Comparison of ENCODE assay signal across 29 cellular contexts in genomic region chrX:48473718-48473990, GRCh38. TPM values are rescaled to one million over a fixed set of nuclear protein-coding genes. Genes with fewer than 3 reads are reported as not detected.
DNase-seq lines count a peak whose midpoint lies in the region; ATAC-seq, FAIRE-seq and TF ChIP-seq lines count a peak whose summit lies in the region.
"Had no signal": no experiment of that assay in that cellular context is flagged by ENCODE, and none has a peak within 500 bp of the region (broad histone marks: within the 10 kb centered on the region; RNA-seq: fewer than 3 reads in every experiment).

No MANE protein-coding gene starts in this region.

- H3K4me3 ChIP-seq in BLaER1 treated with 17β-estradiol and CSF1 and Interleukin-3, amounts not matched to agents 10 nM and 100 nM, result no peak overlapping the region
- H3K4me3 ChIP-seq in NT2/D1 (ENCODE audit: insufficient read length, low read depth), result no peak overlapping the region
- H3K4me3 ChIP-seq in endodermal cell (ENCODE audit: low read length), result no peak overlapping the region
- H3K4me3 ChIP-seq in neural progenitor cell, result no peak overlapping the region
- H3K4me3 ChIP-seq in pancreas, result no peak overlapping the region
- H3K4me3 ChIP-seq: coronary artery, GM12878, SJCRH30, uterus had no signal

- peaks cover 13 to 69% (median 40%) of the 10 kb centered on the region in 11 experiments; a peak in 18 of 22 replicates for H3K27me3 ChIP-seq in BLaER1 treated with 17β-estradiol and CSF1 and Interleukin-3, amounts not matched to agents 10 nM and 100 nM
- H3K27me3 ChIP-seq in NT2/D1 (ENCODE audit: insufficient read depth, insufficient read length) (no peaks in the 10 kb centered on the region), endodermal cell (ENCODE audit: control insufficient read depth, insufficient read depth, low read length, poor library complexity, severe bottlenecking) (no peaks in the 10 kb centered on the region), neural progenitor cell (no peaks in the 10 kb centered on the region), pancreas (no peaks in the 10 kb centered on the region)
- H3K27me3 ChIP-seq: SJCRH30, uterus had no signal

- H3K4me3 Mint-ChIP-seq in endodermal cell (no peak overlapping the region), neural progenitor cell (peak overlapping the region; percentile 71)
- H3K4me3 Mint-ChIP-seq: activated T-cell treated with anti-CD3 and anti-CD28 coated beads, Interleukin-2, amount 50 U/mL, for 24 hours; CD8-positive, alpha-beta T cell; effector memory CD8-positive, alpha-beta T cell had no signal

- H4K20me1 ChIP-seq in BLaER1 treated with 17β-estradiol and CSF1 and Interleukin-3, amounts not matched to agents 10 nM and 100 nM, result peaks cover 0 to 17% (median 12%) of the 10 kb centered on the region in 11 experiments; a peak in 13 of 22 replicates
- H4K20me1 ChIP-seq in neural progenitor cell (ENCODE audit: low read depth), result no peaks in the 10 kb centered on the region

- ATAC-seq in pancreas (no peak), HG02970 (IDR thresholded peaks at IDR 0.05; ENCODE audit: low FRiP score, unreplicated experiment) (no peak)
- ATAC-seq: CD8-positive, alpha-beta T cell; effector memory CD8-positive, alpha-beta T cell; GM12878; naive thymus-derived CD4-positive, alpha-beta T cell had no signal

- H3K9me3 ChIP-seq in BLaER1 treated with 17β-estradiol and CSF1 and Interleukin-3, amounts not matched to agents 10 nM and 100 nM (replicated peaks in 1 of 11), result no peaks in the 10 kb centered on the region; a peak in 1 of 22 replicates
- H3K9me3 ChIP-seq in NT2/D1 (ENCODE audit: insufficient read depth, low read length) (no peaks in the 10 kb centered on the region), endodermal cell (ENCODE audit: control insufficient read depth, low read length) (no peaks in the 10 kb centered on the region), neural progenitor cell (ENCODE audit: low read depth) (no peaks in the 10 kb centered on the region), pancreas (no peaks in the 10 kb centered on the region)
- H3K9me3 ChIP-seq: SJCRH30, uterus had no signal

- H3K27ac ChIP-seq in BLaER1 treated with 17β-estradiol and CSF1 and Interleukin-3, amounts not matched to agents 10 nM and 100 nM, result peak overlapping the region in 8 of 11 experiments; percentile 16 to 84 (median 61); a peak in 15 of 22 replicates
- no peak overlapping the region for H3K27ac ChIP-seq in endodermal cell (ENCODE audit: low read depth, low read length)
- no peak overlapping the region for H3K27ac ChIP-seq in neural progenitor cell
- no peak overlapping the region for H3K27ac ChIP-seq in pancreas
- H3K27ac ChIP-seq: coronary artery, parathyroid adenoma, SJCRH30, uterus had no signal

- 50 to 60% methylated on average over 2 to 8 of the region's 8 CpGs for WGBS in endodermal cell (ENCODE audit: insufficient coverage in 1 of 2, insufficient read length in 1 of 2), 2 experiments
- WGBS in pancreas, 2 donors, result 55 to 70% methylated on average over 8 of the region's 8 CpGs

- peaks cover 15% of the 10 kb centered on the region for H3F3A ChIP-seq in neural progenitor cell (ENCODE audit: low read depth)

- peaks cover 28% of the 10 kb centered on the region for H3K4me1 Mint-ChIP-seq in endodermal cell
- H3K4me1 Mint-ChIP-seq in neural progenitor cell, result peaks cover 36% of the 10 kb centered on the region

- peaks cover 0 to 11% (median 6%) of the 10 kb centered on the region in 11 experiments; a peak in 10 of 22 replicates for H3K36me3 ChIP-seq in BLaER1 treated with 17β-estradiol and CSF1 and Interleukin-3, amounts not matched to agents 10 nM and 100 nM
- H3K36me3 ChIP-seq in NT2/D1 (ENCODE audit: insufficient read depth, insufficient read length, low read length) (peaks cover 12% of the 10 kb centered on the region), endodermal cell (ENCODE audit: control insufficient read depth, insufficient read depth, low read length) (no peaks in the 10 kb centered on the region), neural progenitor cell (no peaks in the 10 kb centered on the region), pancreas (no peaks in the 10 kb centered on the region)
- H3K36me3 ChIP-seq: SJCRH30, uterus had no signal

- FAIRE-seq in pancreas (lab: Jason Lieb, UNC), result no peak
- FAIRE-seq: GM12878, keratinocyte, small intestine had no signal

- peak overlapping the region in 9 of 11 experiments; percentile 25 to 55 (median 41); a peak in 12 of 22 replicates for H3K9ac ChIP-seq in BLaER1 treated with 17β-estradiol and CSF1 and Interleukin-3, amounts not matched to agents 10 nM and 100 nM
- H3K9ac ChIP-seq in NT2/D1 (ENCODE audit: insufficient read length, low read depth) (peak overlapping the region; percentile 63), endodermal cell (ENCODE audit: extremely low read depth, low read length, poor library complexity, severe bottlenecking) (peak overlapping the region; percentile 26), neural progenitor cell (no peak overlapping the region)
- H3K9ac ChIP-seq: parathyroid adenoma had no signal

- no peaks in the 10 kb centered on the region for H3K27me3 Mint-ChIP-seq in endodermal cell (ENCODE audit: insufficient read depth)
- H3K27me3 Mint-ChIP-seq in neural progenitor cell (ENCODE audit: insufficient read depth, low read depth), result peaks cover 7% of the 10 kb centered on the region
- H3K27me3 Mint-ChIP-seq: activated naive CD8-positive, alpha-beta T cell treated with anti-CD3 and anti-CD28 coated beads for 36 hours; effector memory CD8-positive, alpha-beta T cell; naive thymus-derived CD4-positive, alpha-beta T cell had no signal

- H3K9me3 Mint-ChIP-seq in endodermal cell, result peaks cover 84% of the 10 kb centered on the region
- H3K9me3 Mint-ChIP-seq in neural progenitor cell, result peaks cover 20% of the 10 kb centered on the region
- H3K9me3 Mint-ChIP-seq: activated naive CD8-positive, alpha-beta T cell treated with anti-CD3 and anti-CD28 coated beads for 36 hours; activated T-cell treated with anti-CD3 and anti-CD28 coated beads, Interleukin-2, amount 50 U/mL, for 24 hours; CD8-positive, alpha-beta T cell; effector memory CD8-positive, alpha-beta T cell; naive thymus-derived CD4-positive, alpha-beta T cell had no signal

- no peak for DNase-seq in NT2/D1 (ENCODE audit: low read depth, low spot score)
- peak; percentile 56 for DNase-seq in endodermal cell
- no peak for DNase-seq in neural progenitor cell (ENCODE audit: low spot score)
- DNase-seq in activated CD4-positive, alpha-beta T cell treated with anti-CD3 and anti-CD28 coated beads for 48 hours, result no peak
- no peak for DNase-seq in pancreas
- DNase-seq in dedifferentiated amniotic fluid mesenchymal stem cell (ENCODE audit: extremely low spot score), result no peak
- DNase-seq: activated CD4-positive, CD25-positive, alpha-beta regulatory T cell; activated gamma-delta T cell; activated naive CD8-positive, alpha-beta T cell treated with anti-CD3 and anti-CD28 coated beads for 36 hours; activated T-cell treated with anti-CD3 and anti-CD28 coated beads, Interleukin-2, amount 50 U/mL, for 24 hours; anterior cingulate cortex; CD8-positive, alpha-beta T cell; effector memory CD8-positive, alpha-beta T cell; naive thymus-derived CD4-positive, alpha-beta T cell; NCI-H1436 treated with DMSO at 0.1 percent for 48 hours; NCI-H774; retina; SJCRH30; small intestine; stimulated activated naive CD4-positive, alpha-beta T cell treated with Interleukin-2 at 50 U/mL for 16 hours; T-helper 1 cell; uterus had no signal

- H3K4me2 ChIP-seq in BLaER1 treated with 17β-estradiol and CSF1 and Interleukin-3, amounts not matched to agents 10 nM and 100 nM, result peak overlapping the region; percentile 3 to 69 (median 30); a peak in 15 of 22 replicates
- H3K4me2 ChIP-seq in neural progenitor cell, result no peak overlapping the region

- intact Hi-C loops in pancreas (cut with DNase I), result no loop called here

- peaks cover 10% of the 10 kb centered on the region for H3K36me3 Mint-ChIP-seq in endodermal cell (ENCODE audit: low read depth)
- peaks cover 3% of the 10 kb centered on the region for H3K36me3 Mint-ChIP-seq in neural progenitor cell

- H3K4me1 ChIP-seq in BLaER1 treated with 17β-estradiol and CSF1 and Interleukin-3, amounts not matched to agents 10 nM and 100 nM, result peaks cover 28 to 43% (median 36%) of the 10 kb centered on the region in 10 experiments
- H3K4me1 ChIP-seq in NT2/D1 (ENCODE audit: insufficient read depth, insufficient read length), result peaks cover 15% of the 10 kb centered on the region
- peaks cover 8% of the 10 kb centered on the region for H3K4me1 ChIP-seq in endodermal cell (ENCODE audit: control insufficient read depth, insufficient read depth, low read length)
- H3K4me1 ChIP-seq in neural progenitor cell, result peaks cover 15% of the 10 kb centered on the region
- no peaks in the 10 kb centered on the region for H3K4me1 ChIP-seq in pancreas
- H3K4me1 ChIP-seq: parathyroid adenoma, SJCRH30, uterus had no signal

- H3K27ac Mint-ChIP-seq in endodermal cell (peak overlapping the region; percentile 61), neural progenitor cell (no peak overlapping the region)
- H3K27ac Mint-ChIP-seq: activated naive CD8-positive, alpha-beta T cell treated with anti-CD3 and anti-CD28 coated beads for 36 hours; activated T-cell treated with anti-CD3 and anti-CD28 coated beads, Interleukin-2, amount 50 U/mL, for 24 hours; CD8-positive, alpha-beta T cell; effector memory CD8-positive, alpha-beta T cell had no signal

- no peak for TF ChIP-seq CTCF in endodermal cell (conservative IDR thresholded peaks at IDR 0.05)
- no peak for TF ChIP-seq CTCF in neural progenitor cell (IDR thresholded peaks at IDR 0.05)
- TF ChIP-seq CTCF in pancreas (IDR thresholded peaks at IDR 0.05), result no peak

- H3K79me2 ChIP-seq in neural progenitor cell (ENCODE audit: low read depth), result peaks cover 22% of the 10 kb centered on the region
- H3K79me2 ChIP-seq: parathyroid adenoma had no signal

- no peak overlapping the region for H2AFZ ChIP-seq in neural progenitor cell (replicated peaks)
- H2AFZ ChIP-seq: parathyroid adenoma had no signal

RNA-seq across cellular contexts. Expression of gene FTSJ1, which starts 2.3 kb away (rescaled TPM):
- total RNA-seq in endodermal cell (10 to 100 TPM; 47.3 to 54.3 TPM), neural progenitor cell (ENCODE audit: low replicate concordance) (32.2 and 45.2 TPM in 2 replicates), pancreas (10 to 100 TPM; 14.8 to 24.0 (median 17.9) TPM)
- 46.1 TPM for polyA plus RNA-seq in endodermal cell (2013, experiment 1 of 2)
- polyA plus RNA-seq in endodermal cell (2013, experiment 2 of 2), result 43.6 TPM
- polyA plus RNA-seq in pancreas, result 10 to 100 TPM; 32.2 to 35.5 TPM

RNA-seq across cellular contexts. Expression of gene SLC38A5, which starts 3.6 kb away (rescaled TPM):
- 10 to 100 TPM; 22.4 to 40.7 TPM for total RNA-seq in endodermal cell
- polyA plus RNA-seq in endodermal cell (2013, experiment 1 of 2), result 23.3 TPM
- 26.2 TPM for polyA plus RNA-seq in endodermal cell (2013, experiment 2 of 2)
- 2.3 and 6.7 TPM in 2 replicates for total RNA-seq in neural progenitor cell (ENCODE audit: low replicate concordance)
- 100 to 1,000 TPM in 4 of 6 donors, 10 to 100 TPM in 2; 63.3 to 235 (median 140) TPM for total RNA-seq in pancreas
- 100 to 1,000 TPM; 250 to 373 TPM for polyA plus RNA-seq in pancreas
- total RNA-seq: Daoy had no signal

RNA-seq across cellular contexts. Expression of gene PORCN, which starts 35.1 kb away (rescaled TPM):
- total RNA-seq in endodermal cell, result 10 to 100 TPM; 51.1 to 54.4 TPM
- polyA plus RNA-seq in endodermal cell (2013, experiment 1 of 2), result 40.1 TPM
- 45.9 TPM for polyA plus RNA-seq in endodermal cell (2013, experiment 2 of 2)
- 10.8 and 21.2 TPM in 2 replicates for total RNA-seq in neural progenitor cell (ENCODE audit: low replicate concordance)
- total RNA-seq in pancreas, result 1 to 10 TPM; 2.9 to 4.0 (median 3.7) TPM
- 1 to 10 TPM; 7.5 to 8.5 TPM for polyA plus RNA-seq in pancreas

RNA-seq across cellular contexts. Expression of gene EBP, which starts 48.0 kb away (rescaled TPM):
- total RNA-seq in endodermal cell (100 to 1,000 TPM; 105 to 119 TPM), neural progenitor cell (ENCODE audit: low replicate concordance) (74.6 and 95.4 TPM in 2 replicates), pancreas (10 to 100 TPM; 13.3 to 21.5 (median 19.8) TPM)
- polyA plus RNA-seq in endodermal cell (2013, experiment 1 of 2), result 155 TPM
- 164 TPM for polyA plus RNA-seq in endodermal cell (2013, experiment 2 of 2)
- 10 to 100 TPM; 38.1 to 43.4 TPM for polyA plus RNA-seq in pancreas

Comparison
In these comparisons a context has a peak if more than half of its experiments do, and no peak if none do; other contexts are left out.
1. H3K27ac ChIP-seq: peak in BLaER1 treated with 17β-estradiol and CSF1 and Interleukin-3, amounts not matched to agents 10 nM and 100 nM (8 of 11); none in endodermal cell (single experiment), neural progenitor cell (single experiment) and pancreas (0 of 4).